8 cellular contexts compared by ENCODE assay signal in the genomic region with DNA sequence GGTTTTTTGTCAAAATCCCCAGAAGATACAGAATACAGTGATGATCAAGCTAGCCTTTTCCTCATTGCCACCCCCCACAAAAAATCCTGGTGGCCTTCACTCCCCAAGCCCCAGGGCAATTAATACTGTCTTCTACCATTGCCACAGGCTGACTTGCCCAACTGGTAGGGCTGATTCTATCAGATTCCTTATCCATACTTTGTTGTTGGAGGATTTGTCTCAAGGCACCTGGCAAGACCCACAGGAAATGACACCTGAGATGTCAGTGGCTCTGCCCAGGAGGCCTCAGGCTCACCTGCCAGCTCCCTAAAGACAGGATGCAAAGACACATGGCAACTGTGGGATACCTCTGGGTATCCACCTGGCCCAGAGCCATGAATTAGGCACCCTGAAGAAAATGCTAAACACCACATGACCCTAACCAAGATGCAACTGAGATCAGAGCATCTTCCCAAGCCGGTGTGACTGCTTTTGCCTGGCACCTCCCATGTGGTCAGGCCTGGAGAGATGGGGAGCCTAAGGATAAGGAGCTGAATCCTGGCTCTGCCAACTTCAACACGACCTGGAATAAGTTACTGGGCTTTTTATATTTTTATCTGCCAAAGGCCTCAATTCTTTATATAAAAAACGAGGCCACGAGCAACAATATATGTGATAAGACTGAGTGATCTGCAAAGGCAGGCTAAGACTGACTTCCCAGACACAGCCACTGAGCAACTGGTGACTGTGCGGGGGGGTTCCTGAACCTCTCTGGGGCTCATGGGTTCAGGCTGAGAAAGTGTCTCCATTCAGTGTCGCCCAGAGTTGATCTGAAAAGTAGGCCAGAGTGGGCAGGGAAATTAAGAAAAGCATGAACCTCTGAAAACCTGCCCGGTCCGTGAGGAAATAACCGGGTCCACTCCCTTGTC. TPM values are rescaled to one million over a fixed set of nuclear protein-coding genes. Genes with fewer than 3 reads are reported as not detected.
DNase-seq lines count a peak whose midpoint lies in the region; ATAC-seq, FAIRE-seq and TF ChIP-seq lines count a peak whose summit lies in the region.

No MANE protein-coding gene starts in this region.

- H3K27me3 ChIP-seq in ACC112 (ENCODE audit: insufficient read depth, low read length), result no peaks in the 10 kb centered on the region
- H3K27me3 ChIP-seq in right cardiac atrium (ENCODE audit: control insufficient read depth, insufficient read depth), result no peaks in the 10 kb centered on the region

- H3K79me2 ChIP-seq in ACC112 (ENCODE audit: control insufficient read depth, insufficient read depth, low read length, unreplicated experiment), result peaks cover 44% of the 10 kb centered on the region

- H3K4me3 ChIP-seq in ACC112 (ENCODE audit: low read depth, low read length) (peak overlapping the region; percentile 97), LNCaP clone FGC (ENCODE audit: low read depth, low read length) (peak overlapping the region; percentile 91), right cardiac atrium (ENCODE audit: low read length) (peak overlapping the region; percentile 95), skin epidermis (peak overlapping the region; percentile 56 to 94 (median 70))

- intact Hi-C loops in right cardiac atrium (cut with DNase I), result no loop called here

- DNase-seq in GM19239 (ENCODE audit: insufficient read length, low spot score) (no peak), LNCaP clone FGC (ENCODE audit: low read depth) (peak; percentile 37), right cardiac atrium (peak in 1 of 3 donors; percentile 37), NOMO-1 treated with dmso at 0.1 percent for 144 hours (lab: John Stamatoyannopoulos, UW; ENCODE audit: unreplicated experiment) (no peak), NCI-H187 (lab: John Stamatoyannopoulos, UW) (no peak)
- peak; percentile 11 for DNase-seq in activated T-helper 9 cell treated with anti-CD3 and anti-CD28 coated beads, Interleukin-2, amount 50 U/mL, for 16 hours (ENCODE audit: low read depth)

- 11% methylated on average over 9 of the region's 9 CpGs for WGBS in right cardiac atrium

- H3K4me1 ChIP-seq in ACC112 (ENCODE audit: control insufficient read depth, insufficient read depth, low read length, unreplicated experiment) (peaks cover 17% of the 10 kb centered on the region), right cardiac atrium (ENCODE audit: control insufficient read depth, insufficient read depth, low read length) (peaks cover 10% of the 10 kb centered on the region)

- no peaks in the 10 kb centered on the region for H3K9me3 ChIP-seq in right cardiac atrium (ENCODE audit: control insufficient read depth, low read length)

- FAIRE-seq in GM19239 (lab: Jason Lieb, UNC), result peak; percentile 73

- TF ChIP-seq CTCF in LNCaP clone FGC (IDR thresholded peaks at IDR 0.05; ENCODE audit: control insufficient read depth, extremely low read depth, insufficient read depth), result no peak

- H3K27ac ChIP-seq in ACC112 (ENCODE audit: low read depth, low read length) (no peak overlapping the region), right cardiac atrium (ENCODE audit: low read length) (no peak overlapping the region), skin epidermis (peak overlapping the region; percentile 60 to 95 (median 85))

- H3K36me3 ChIP-seq in ACC112 (ENCODE audit: insufficient read depth, low read length), result peaks cover 10% of the 10 kb centered on the region

- ATAC-seq in right cardiac atrium, result peak; percentile 7 to 31

- H2AFZ ChIP-seq in ACC112 (ENCODE audit: low read length, unreplicated experiment), result peak overlapping the region; percentile 49

RNA-seq across cellular contexts. Expression of a gene that starts 0.9 kb away (rescaled TPM):
- 10 to 100 TPM; 61.0 to 80.3 (median 75.1) TPM for total RNA-seq in right cardiac atrium
- polyA plus RNA-seq in right cardiac atrium, result 135 TPM

RNA-seq across cellular contexts. Expression of a gene that starts 14.3 kb away (rescaled TPM):
- 100 to 1,000 TPM in 3 of 4 donors, 10 to 100 TPM in 1; 94.8 to 121 (median 112) TPM for total RNA-seq in right cardiac atrium
- polyA plus RNA-seq in right cardiac atrium, result 25.5 TPM

Comparison
In these comparisons a context has a peak if more than half of its experiments do, and no peak if none do; other contexts are left out.
1. H3K27ac ChIP-seq: peak in skin epidermis (21 of 21); none in ACC112 (single experiment) and right cardiac atrium (single experiment).
2. DNase-seq: peak in LNCaP clone FGC (single experiment) and activated T-helper 9 cell treated with anti-CD3 and anti-CD28 coated beads, Interleukin-2, amount 50 U/mL, for 16 hours (single experiment); none in GM19239 (single experiment), NOMO-1 treated with dmso at 0.1 percent for 144 hours (single experiment) and NCI-H187 (0 of 2).
3. Peak in every context shown above with its lines, with median percentiles within 50 percentile points of each other: H3K4me3 ChIP-seq.